1 cellular context compared by ENCODE assay signal in the genomic region with DNA sequence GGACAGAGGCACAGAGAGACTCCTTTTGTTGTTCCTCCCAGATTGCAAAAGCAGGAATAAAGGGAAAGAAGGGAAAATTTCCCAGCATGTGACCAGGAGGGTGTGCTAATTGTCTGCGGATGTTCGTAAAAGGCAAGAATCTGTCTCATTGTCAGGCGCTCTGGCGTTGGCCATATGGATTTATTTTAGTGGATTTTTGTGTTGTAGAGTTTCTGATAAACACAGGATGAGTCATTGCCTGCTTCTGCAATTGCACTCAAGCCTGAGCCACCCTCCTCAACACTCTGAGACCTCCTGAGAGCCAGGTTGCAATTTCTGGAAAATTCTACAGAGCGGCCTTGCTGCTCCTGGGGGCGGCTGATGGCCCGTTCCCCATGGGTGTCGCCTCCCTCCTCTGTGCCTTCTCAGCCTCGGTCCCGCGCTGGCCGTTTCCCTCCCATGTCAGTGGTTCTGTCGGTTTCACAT.
TF ChIP-seq lines count a peak whose summit lies in the region.

No MANE protein-coding gene starts in this region.

TF ChIP-seq in WTC11, 78 proteins besides CTCF, POLR2A, EP300 and RAD21 (continued from another document):
- TF ChIP-seq, protein P1, sequence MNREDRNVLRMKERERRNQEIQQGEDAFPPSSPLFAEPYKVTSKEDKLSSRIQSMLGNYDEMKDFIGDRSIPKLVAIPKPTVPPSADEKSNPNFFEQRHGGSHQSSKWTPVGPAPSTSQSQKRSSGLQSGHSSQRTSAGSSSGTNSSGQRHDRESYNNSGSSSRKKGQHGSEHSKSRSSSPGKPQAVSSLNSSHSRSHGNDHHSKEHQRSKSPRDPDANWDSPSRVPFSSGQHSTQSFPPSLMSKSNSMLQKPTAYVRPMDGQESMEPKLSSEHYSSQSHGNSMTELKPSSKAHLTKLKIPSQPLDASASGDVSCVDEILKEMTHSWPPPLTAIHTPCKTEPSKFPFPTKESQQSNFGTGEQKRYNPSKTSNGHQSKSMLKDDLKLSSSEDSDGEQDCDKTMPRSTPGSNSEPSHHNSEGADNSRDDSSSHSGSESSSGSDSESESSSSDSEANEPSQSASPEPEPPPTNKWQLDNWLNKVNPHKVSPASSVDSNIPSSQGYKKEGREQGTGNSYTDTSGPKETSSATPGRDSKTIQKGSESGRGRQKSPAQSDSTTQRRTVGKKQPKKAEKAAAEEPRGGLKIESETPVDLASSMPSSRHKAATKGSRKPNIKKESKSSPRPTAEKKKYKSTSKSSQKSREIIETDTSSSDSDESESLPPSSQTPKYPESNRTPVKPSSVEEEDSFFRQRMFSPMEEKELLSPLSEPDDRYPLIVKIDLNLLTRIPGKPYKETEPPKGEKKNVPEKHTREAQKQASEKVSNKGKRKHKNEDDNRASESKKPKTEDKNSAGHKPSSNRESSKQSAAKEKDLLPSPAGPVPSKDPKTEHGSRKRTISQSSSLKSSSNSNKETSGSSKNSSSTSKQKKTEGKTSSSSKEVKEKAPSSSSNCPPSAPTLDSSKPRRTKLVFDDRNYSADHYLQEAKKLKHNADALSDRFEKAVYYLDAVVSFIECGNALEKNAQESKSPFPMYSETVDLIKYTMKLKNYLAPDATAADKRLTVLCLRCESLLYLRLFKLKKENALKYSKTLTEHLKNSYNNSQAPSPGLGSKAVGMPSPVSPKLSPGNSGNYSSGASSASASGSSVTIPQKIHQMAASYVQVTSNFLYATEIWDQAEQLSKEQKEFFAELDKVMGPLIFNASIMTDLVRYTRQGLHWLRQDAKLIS (CRISPR knock-in tag; IDR thresholded peaks at IDR 0.05; ENCODE audit: borderline replicate concordance): no peak
